In genomic region chr1:36703526-36704208, GRCh38 we compare ENCODE assay signal across 8 cellular contexts.
DNase-seq lines count a peak whose midpoint lies in the region; ATAC-seq and TF ChIP-seq lines count a peak whose summit lies in the region.

No MANE protein-coding gene starts in this region.

- ATAC-seq in GM21423 (IDR thresholded peaks at IDR 0.05; ENCODE audit: unreplicated experiment) (peak; percentile 53), body of pancreas (peak; percentile 85), HG03457 (IDR thresholded peaks at IDR 0.05; ENCODE audit: unreplicated experiment) (no peak)

- H3K4me1 ChIP-seq in body of pancreas (peaks cover 5% of the 10 kb centered on the region), iPS DF 6.9 (ENCODE audit: control insufficient read depth, insufficient read depth, low read length) (0 out of 2 replicates have a peak, but pooled peaks cover 2% of the 10 kb centered on the region)

- H3K27me3 ChIP-seq in body of pancreas (peaks cover 0 to 7% of the 10 kb centered on the region in 2 donors), iPS DF 6.9 (ENCODE audit: control insufficient read depth, insufficient read depth, low read length) (no peaks in the 10 kb centered on the region)

- intact Hi-C loops in body of pancreas (cut with DNase I) = no loop called here

- no peaks in the 10 kb centered on the region for H3K9me3 ChIP-seq in body of pancreas
- no peaks in the 10 kb centered on the region for H3K9me3 ChIP-seq in iPS DF 6.9 (ENCODE audit: control insufficient read depth, insufficient read depth, low read length)

- no peak overlapping the region for H3K4me3 ChIP-seq in AG09309 (ENCODE audit: control insufficient read depth, low read depth, low read length)
- no peak overlapping the region for H3K4me3 ChIP-seq in body of pancreas
- no peak overlapping the region for H3K4me3 ChIP-seq in iPS DF 6.9 (ENCODE audit: low read length)

- peak; percentile 83 for TF ChIP-seq CTCF in AG09309 (IDR thresholded peaks at IDR 0.05; ENCODE audit: control insufficient read depth, insufficient read depth, low read depth, low read length, missing control alignments)
- peak; percentile 73 to 90 (median 86) for TF ChIP-seq CTCF in body of pancreas (IDR thresholded peaks at IDR 0.05)

- 18 to 24% methylated on average over 14 to 19 of the region's 19 CpGs for WGBS in body of pancreas, 2 donors
- no CpG with 5 or more reads among the region's 19 CpGs for WGBS in iPS DF 6.9 (ENCODE audit: insufficient coverage, insufficient read length)

- TF ChIP-seq POLR2A in body of pancreas (IDR thresholded peaks at IDR 0.05) = no peak

- H3K36me3 ChIP-seq in body of pancreas (replicated peaks in 1 of 2; ENCODE audit: insufficient read depth in 1 of 2, low read depth in 2 of 2) = no peaks in the 10 kb centered on the region
- no peaks in the 10 kb centered on the region for H3K36me3 ChIP-seq in iPS DF 6.9 (ENCODE audit: control insufficient read depth, insufficient read depth, low read length)

- DNase-seq in AG09309 (ENCODE audit: low read depth) = peak; percentile 1
- peak; percentile 87 to 91 for DNase-seq in NCI-H2081 (lab: John Stamatoyannopoulos, UW)
- peak; percentile 17 for DNase-seq in T-helper 9 cell
- peak; percentile 75 to 84 (median 79) for DNase-seq in body of pancreas
- peak; percentile 86 for DNase-seq in iPS DF 6.9 (ENCODE audit: low read depth, low spot score)
- peak; percentile 15 for DNase-seq in smooth muscle cell of the brain vasculature (ENCODE audit: low read depth, low spot score)

- H3K27ac ChIP-seq in body of pancreas = no peak overlapping the region
- no peak overlapping the region for H3K27ac ChIP-seq in iPS DF 6.9 (ENCODE audit: low read length)

Comparison
In these comparisons a context has a peak if more than half of its experiments do, and no peak if none do; other contexts are left out.
1. DNase-seq: peak in every context shown above with its lines; median percentile 89 in NCI-H2081; 86 in iPS DF 6.9; 79 in body of pancreas; 17 in T-helper 9 cell; 15 in smooth muscle cell of the brain vasculature; 1 in AG09309.